4 cellular contexts compared by ENCODE assay signal in genomic region chr16:69296771-69297170, GRCh38. TPM values are rescaled to one million over a fixed set of nuclear protein-coding genes. Genes with fewer than 3 reads are reported as not detected.
"Had no signal": no experiment of that assay in that cellular context is flagged by ENCODE, and none has a peak within 500 bp of the region (broad histone marks: within the 10 kb centered on the region; RNA-seq: fewer than 3 reads in every experiment).

No MANE protein-coding gene starts in this region.

RNA-seq across cellular contexts. Expression of gene TMED6, which starts 54.8 kb away (rescaled TPM):
- total RNA-seq: ascending aorta, bronchial epithelial cell, cerebellum had no signal
- polyA plus RNA-seq: aorta had no signal
